1 cellular context compared by ENCODE assay signal in genomic region chr22:37933711-37934376, GRCh38.
A peak's percentile ranks its signal among the peaks of the same experiment; 100 is the strongest.
TF ChIP-seq lines count a peak whose summit lies in the region.

No MANE protein-coding gene starts in this region.

TF ChIP-seq in GM12878, 131 proteins besides CTCF, POLR2A, EP300 and RAD21 (continues in another document):
- TF ChIP-seq ZBTB33 (IDR thresholded peaks at IDR 0.05) (no peak), CHD4 (IDR thresholded peaks at IDR 0.05) (no peak), NR2C1 (IDR thresholded peaks at IDR 0.05) (no peak), ESRRA (IDR thresholded peaks at IDR 0.05; ENCODE audit: low read length) (no peak), PBX3 (IDR thresholded peaks at IDR 0.05; ENCODE audit: insufficient replicate concordance, low read depth, low read length) (no peak), MYC (IDR thresholded peaks at IDR 0.05; ENCODE audit: insufficient read depth, insufficient read length, insufficient replicate concordance, low read length, severe bottlenecking) (no peak), HDGF (IDR thresholded peaks at IDR 0.05) (peak; percentile 92), SMAD1 (IDR thresholded peaks at IDR 0.05; ENCODE audit: low read depth, partially characterized antibody) (no peak), MAX (IDR thresholded peaks at IDR 0.05; ENCODE audit: low read depth, low read length) (no peak), ZNF384 (IDR thresholded peaks at IDR 0.05; ENCODE audit: borderline replicate concordance, low read depth, low read length) (no peak), IKZF1 (conservative IDR thresholded peaks at IDR 0.05) (peak; percentile 70), SUPT20H (IDR thresholded peaks at IDR 0.05; ENCODE audit: borderline replicate concordance, control insufficient read depth, low read depth, low read length) (no peak), GATAD2B (conservative IDR thresholded peaks at IDR 0.05; ENCODE audit: low read depth) (peak; percentile 76; the same call in 1 of the 2 replicates), REST (IDR thresholded peaks at IDR 0.05; ENCODE audit: low read depth, low read length) (no peak), E4F1 (IDR thresholded peaks at IDR 0.05; ENCODE audit: borderline replicate concordance, partially characterized antibody) (no peak), ASH2L (IDR thresholded peaks at IDR 0.05; ENCODE audit: borderline replicate concordance, low read depth) (no peak), PML (IDR thresholded peaks at IDR 0.05; ENCODE audit: low read length) (no peak), SKIL (IDR thresholded peaks at IDR 0.05; ENCODE audit: low read depth, poor library complexity, severe bottlenecking) (no peak), MLLT1 (IDR thresholded peaks at IDR 0.05) (no peak), MTA3 (IDR thresholded peaks at IDR 0.05; ENCODE audit: borderline replicate concordance, low read length) (no peak), TAF1 (IDR thresholded peaks at IDR 0.05; ENCODE audit: borderline replicate concordance, low read depth, low read length) (no peak), POLR2AphosphoS2 (IDR thresholded peaks at IDR 0.05; ENCODE audit: low read depth, low read length) (no peak), JUNB (IDR thresholded peaks at IDR 0.05) (no peak), TARDBP (IDR thresholded peaks at IDR 0.05; ENCODE audit: borderline replicate concordance) (no peak), NBN (IDR thresholded peaks at IDR 0.05) (0 out of 2 replicates have a peak, but pooled peaks have one; percentile 33), ZNF687 (IDR thresholded peaks at IDR 0.05) (no peak), RFX5 (IDR thresholded peaks at IDR 0.05; ENCODE audit: low read depth, low read length) (no peak), IKZF2 (IDR thresholded peaks at IDR 0.05) (peak; percentile 29 to 30; a peak in 1 of 4 replicates), SMARCA5 (IDR thresholded peaks at IDR 0.05) (peak; percentile 79), RCOR1 (conservative IDR thresholded peaks at IDR 0.05; ENCODE audit: low read depth, low read length) (no peak), KLF5 (IDR thresholded peaks at IDR 0.05; ENCODE audit: partially characterized antibody) (no peak), CUX1 (IDR thresholded peaks at IDR 0.05; ENCODE audit: insufficient replicate concordance, low read depth, low read length) (no peak), RUNX3 (IDR thresholded peaks at IDR 0.05; ENCODE audit: low read length) (peak; percentile 67), BACH1 (IDR thresholded peaks at IDR 0.05; ENCODE audit: borderline replicate concordance) (peak; percentile 62; the same call in 1 of the 2 replicates), SRF (IDR thresholded peaks at IDR 0.05; ENCODE audit: low read depth in 2 of 2, low read length in 2 of 2) (0 out of 4 replicates have a peak, but pooled peaks of 1 of the 2 experiments have one; percentile 10), TBL1XR1 (IDR thresholded peaks at IDR 0.05; ENCODE audit: low read depth, low read length) (no peak)
